In the genomic region with DNA sequence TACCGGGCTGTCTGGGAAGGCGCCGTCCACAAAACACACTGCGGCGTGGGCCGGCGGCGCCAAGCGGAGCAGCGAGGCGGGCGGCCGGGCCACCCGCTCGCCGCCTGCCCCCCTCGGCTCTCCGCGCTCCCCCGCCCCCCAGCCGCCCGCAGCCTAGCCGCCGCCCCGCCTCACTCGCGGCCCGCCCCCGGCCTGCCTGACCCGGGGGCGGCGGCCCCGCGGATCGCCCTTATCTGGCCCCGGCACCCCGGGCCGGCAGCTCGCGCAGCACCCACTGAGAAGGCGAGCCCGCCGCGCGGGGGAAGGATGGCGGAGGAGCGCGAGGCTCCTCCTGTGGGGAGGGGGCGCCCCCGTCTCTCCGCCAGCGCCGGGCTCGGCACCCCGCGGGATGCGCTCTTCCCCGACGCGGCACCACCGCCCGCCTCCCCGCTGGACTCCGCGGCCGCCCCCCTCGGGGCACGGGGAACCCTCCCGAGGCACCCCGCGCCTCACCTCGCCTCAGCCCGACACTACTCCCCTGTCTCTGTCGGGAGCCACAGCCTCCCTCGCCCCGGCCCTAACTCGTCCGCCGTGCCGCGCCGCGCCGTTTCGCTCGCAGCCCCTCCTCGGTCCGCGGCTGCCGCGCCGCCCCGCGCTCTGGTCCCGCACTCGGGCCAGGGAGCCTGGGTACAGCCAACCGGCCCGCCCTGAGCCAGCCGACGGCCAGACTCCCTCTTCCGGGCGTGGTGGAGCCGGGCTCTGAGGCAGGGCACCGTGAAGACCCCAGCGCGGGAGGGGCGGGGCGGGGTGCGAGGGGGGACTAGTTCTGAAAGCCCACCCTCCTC, we compare ENCODE assay signal across 8 cellular contexts.
A peak's percentile ranks its signal among the peaks of the same experiment; 100 is the strongest.
DNase-seq lines count a peak whose midpoint lies in the region; ATAC-seq, FAIRE-seq and TF ChIP-seq lines count a peak whose summit lies in the region.

No MANE protein-coding gene starts in this region.

- H3K9me3 ChIP-seq in neutrophil: no peaks in the 10 kb centered on the region

- TF ChIP-seq CTCF in 22Rv1 (IDR thresholded peaks at IDR 0.05): no peak
- TF ChIP-seq CTCF in neutrophil (IDR thresholded peaks at IDR 0.05): no peak

- DNase-seq in OCI-M1 (lab: John Stamatoyannopoulos, UW): peak; percentile 62
- peak in 3 of 4 experiments; percentile 27 to 40 (median 39) for DNase-seq in activated naive CD4-positive, alpha-beta T cell (lab: John Stamatoyannopoulos, UW)
- peak; percentile 47 for DNase-seq in germinal center (ENCODE audit: low spot score)
- peak; percentile 32 for DNase-seq in urothelium cell line (ENCODE audit: low spot score)

- H3K36me3 ChIP-seq in neutrophil: no peaks in the 10 kb centered on the region

- peaks cover 18 to 23% of the 10 kb centered on the region in 2 experiments for H3K4me1 ChIP-seq in neutrophil (ENCODE audit: control insufficient read depth in 1 of 2, insufficient read depth in 1 of 2, low read depth in 1 of 2, low read length in 1 of 2)

- H3K27me3 ChIP-seq in neutrophil: no peaks in the 10 kb centered on the region

- ATAC-seq in GM18502 (IDR thresholded peaks at IDR 0.05; ENCODE audit: poor library complexity, unreplicated experiment) (peak; percentile 45), HG02943 (IDR thresholded peaks at IDR 0.05; ENCODE audit: low read depth, unreplicated experiment) (peak; percentile 47)

- H3K27ac ChIP-seq in 22Rv1: peak overlapping the region; percentile 79
- peak overlapping the region; percentile 93 for H3K27ac ChIP-seq in neutrophil

- no peak for FAIRE-seq in urothelium cell line (lab: Jason Lieb, UNC)

- H3K4me3 ChIP-seq in neutrophil (ENCODE audit: low read depth in 1 of 2, low read length in 1 of 2): peak overlapping the region; percentile 72 to 73

Comparison
In these comparisons a context has a peak if more than half of its experiments do, and no peak if none do; other contexts are left out.
1. Peak in every context shown above with its lines: DNase-seq, ATAC-seq, H3K4me3 ChIP-seq and H3K27ac ChIP-seq.